8 cellular contexts compared by ENCODE assay signal in genomic region chr17:21275047-21275578, GRCh38. TPM values are rescaled to one million over a fixed set of nuclear protein-coding genes. Genes with fewer than 3 reads are reported as not detected.
DNase-seq lines count a peak whose midpoint lies in the region; ATAC-seq and TF ChIP-seq lines count a peak whose summit lies in the region.

No MANE protein-coding gene starts in this region.

- TF ChIP-seq CTCF in fibroblast of the aortic adventitia (IDR thresholded peaks at IDR 0.05; ENCODE audit: insufficient read depth, low read length): no peak

- no peaks in the 10 kb centered on the region for H3K79me2 ChIP-seq in ACC112 (ENCODE audit: control insufficient read depth, insufficient read depth, low read length, unreplicated experiment)

- H3K27me3 ChIP-seq in ACC112 (ENCODE audit: insufficient read depth, low read length): no peaks in the 10 kb centered on the region
- peaks cover 4% of the 10 kb centered on the region; the same call in 1 of the 2 replicates for H3K27me3 ChIP-seq in SJCRH30
- no peaks in the 10 kb centered on the region for H3K27me3 ChIP-seq in skeletal muscle satellite cell (ENCODE audit: control insufficient read depth, insufficient read depth, low read length)

- DNase-seq in SJCRH30: peak; percentile 97 to 99
- no peak for DNase-seq in fibroblast of the aortic adventitia (ENCODE audit: low read depth)
- DNase-seq in GM19240 (ENCODE audit: insufficient read length, low spot score): no peak

- H3K4me1 ChIP-seq in ACC112 (ENCODE audit: control insufficient read depth, insufficient read depth, low read length, unreplicated experiment) (peaks cover 8% of the 10 kb centered on the region), SJCRH30 (peaks cover 26% of the 10 kb centered on the region), skeletal muscle satellite cell (ENCODE audit: control insufficient read depth, insufficient read depth, low read length) (peaks cover 15% of the 10 kb centered on the region)

- H2AFZ ChIP-seq in ACC112 (ENCODE audit: low read length, unreplicated experiment): peak overlapping the region; percentile 95

- no peaks in the 10 kb centered on the region for H3K36me3 ChIP-seq in ACC112 (ENCODE audit: insufficient read depth, low read length)
- H3K36me3 ChIP-seq in SJCRH30: no peaks in the 10 kb centered on the region
- no peaks in the 10 kb centered on the region for H3K36me3 ChIP-seq in skeletal muscle satellite cell (ENCODE audit: insufficient read depth, low read length)

- ATAC-seq in GM18508 (IDR thresholded peaks at IDR 0.05; ENCODE audit: insufficient read depth, unreplicated experiment) (peak; percentile 6), HG02798 (IDR thresholded peaks at IDR 0.05; ENCODE audit: poor library complexity, unreplicated experiment) (no peak), HG02884 (IDR thresholded peaks at IDR 0.05; ENCODE audit: unreplicated experiment) (no peak)

- H3K9me3 ChIP-seq in SJCRH30 (replicated peaks) (no peaks in the 10 kb centered on the region), skeletal muscle satellite cell (replicated peaks; ENCODE audit: low read length) (no peaks in the 10 kb centered on the region)

- H3K4me2 ChIP-seq in skeletal muscle satellite cell (ENCODE audit: low read length): peak overlapping the region; percentile 98

- H3K9ac ChIP-seq in skeletal muscle satellite cell (ENCODE audit: low read depth, low read length): peak overlapping the region; percentile 66

- H3K4me3 ChIP-seq in ACC112 (ENCODE audit: low read depth, low read length) (peak overlapping the region; percentile 81), SJCRH30 (peak overlapping the region; percentile 66), fibroblast of the aortic adventitia (ENCODE audit: low read depth, low read length) (peak overlapping the region; percentile 68), skeletal muscle satellite cell (ENCODE audit: low read length) (peak overlapping the region; percentile 74)

- H3K27ac ChIP-seq in ACC112 (ENCODE audit: low read depth, low read length) (no peak overlapping the region), SJCRH30 (peak overlapping the region; percentile 61)

RNA-seq across cellular contexts. Expression of gene MAP2K3, which starts 9.4 kb away (rescaled TPM):
- total RNA-seq in SJCRH30 (2014; rRNA removed; shearing (Covaris generic)): 19.4 and 20.4 TPM in 2 replicates
- 22.9 and 24.5 TPM in 2 replicates for total RNA-seq in fibroblast of the aortic adventitia (ENCODE audit: low replicate concordance)
- 27.9 and 29.3 TPM in 2 replicates for total RNA-seq in skeletal muscle satellite cell (2012; rRNA removed)

RNA-seq across cellular contexts. Expression of gene NATD1, which starts 21.9 kb away (rescaled TPM):
- total RNA-seq in SJCRH30 (2014; rRNA removed; shearing (Covaris generic)): 5.1 and 5.4 TPM in 2 replicates
- 3.1 and 4.4 TPM in 2 replicates for total RNA-seq in fibroblast of the aortic adventitia (ENCODE audit: low replicate concordance)
- total RNA-seq in skeletal muscle satellite cell (2012; rRNA removed): 1.3 and 1.5 TPM in 2 replicates

Comparison
In these comparisons a context has a peak if more than half of its experiments do, and no peak if none do; other contexts are left out.
1. DNase-seq: peak in SJCRH30 (2 of 2); none in fibroblast of the aortic adventitia (single experiment) and GM19240 (single experiment).
2. Peak in every context shown above with its lines, with median percentiles within 50 percentile points of each other: H3K4me3 ChIP-seq.